In the genomic region with DNA sequence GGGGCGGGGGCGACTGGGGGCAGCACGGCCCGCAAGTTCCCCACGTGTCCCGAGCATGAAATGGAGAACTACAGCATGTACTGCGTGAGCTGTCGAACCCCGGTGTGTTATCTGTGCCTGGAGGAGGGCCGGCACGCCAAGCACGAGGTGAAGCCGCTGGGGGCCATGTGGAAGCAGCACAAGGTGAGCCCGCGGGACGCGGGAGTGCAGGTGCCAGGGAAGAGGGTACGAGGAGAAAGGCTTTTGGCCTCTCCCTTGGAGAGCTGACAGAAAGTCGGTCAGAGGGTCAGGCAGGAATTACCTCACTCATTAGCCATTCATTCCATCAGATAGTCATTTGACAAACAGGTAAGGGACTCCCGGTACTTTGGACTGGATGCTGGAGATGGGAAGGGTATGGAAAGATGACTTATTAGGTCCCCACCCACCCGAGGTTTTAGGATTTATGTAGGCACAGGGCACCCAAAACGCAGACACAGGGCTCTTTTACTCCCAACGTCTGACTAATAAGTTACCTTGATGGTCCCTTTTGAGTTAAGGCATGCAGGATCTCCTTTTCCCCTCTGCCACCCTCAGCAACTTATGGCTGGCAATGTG, we compare ENCODE assay signal across 20 cellular contexts. TPM values are rescaled to one million over a fixed set of nuclear protein-coding genes. Genes with fewer than 3 reads are reported as not detected.
"Had no signal": no experiment of that assay in that cellular context is flagged by ENCODE, and none has a peak within 500 bp of the region (broad histone marks: within the 10 kb centered on the region; RNA-seq: fewer than 3 reads in every experiment).

No MANE protein-coding gene starts in this region.

- H3K27ac Mint-ChIP-seq: activated CD4-positive, alpha-beta memory T cell treated with anti-CD3 and anti-CD28 coated beads for 36 hours; activated CD8-positive, alpha-beta memory T cell treated with anti-CD3 and anti-CD28 coated beads, Interleukin-2, amount 10 ng/mL, durations not matched to agents 7 days and 5 days; activated naive CD4-positive, alpha-beta T cell treated with anti-CD3 and anti-CD28 coated beads, Interleukin-2, amount 10 ng/mL, durations not matched to agents 7 days and 5 days; activated T-helper 2 cell treated with anti-CD3 and anti-CD28 coated beads, Interferon-gamma antibody, Interleukin-2, Interleukin-4, amounts not matched to agents 10 μg/mL and 5 μg/mL and 100 μg/mL, durations not matched to agents 14 hours and 24 hours and 36 hours; stimulated activated naive B cell treated with anti-CD40 and anti-IgM and Interleukin-4, amounts not matched to agents 10 μg/mL and 1 μg/mL and 100 μg/mL, for 72 hours; T-cell had no signal

- H3K9me3 ChIP-seq: esophagus muscularis mucosa, neutrophil, right atrium auricular region, tibial artery, vagina had no signal

- H3K36me3 ChIP-seq: esophagus muscularis mucosa, neutrophil, right atrium auricular region, tibial artery, vagina had no signal

- H3K4me3 Mint-ChIP-seq: activated CD4-positive, alpha-beta memory T cell treated with anti-CD3 and anti-CD28 coated beads for 36 hours; activated CD8-positive, alpha-beta memory T cell treated with anti-CD3 and anti-CD28 coated beads, Interleukin-2, amount 10 ng/mL, durations not matched to agents 7 days and 5 days; activated naive CD4-positive, alpha-beta T cell treated with anti-CD3 and anti-CD28 coated beads, Interleukin-2, amount 10 ng/mL, durations not matched to agents 7 days and 5 days; T-cell had no signal

- ATAC-seq: activated CD8-positive, alpha-beta memory T cell treated with anti-CD3 and anti-CD28 coated beads, Interleukin-2, amount 10 ng/mL, durations not matched to agents 7 days and 5 days; left ventricle myocardium superior; stimulated activated naive B cell treated with anti-CD40 and anti-IgM and Interleukin-4, amounts not matched to agents 10 μg/mL and 1 μg/mL and 100 μg/mL, for 72 hours; T-cell had no signal

- H3K36me3 Mint-ChIP-seq: activated CD4-positive, alpha-beta memory T cell treated with anti-CD3 and anti-CD28 coated beads for 36 hours; activated CD8-positive, alpha-beta memory T cell treated with anti-CD3 and anti-CD28 coated beads, Interleukin-2, amount 10 ng/mL, durations not matched to agents 7 days and 5 days; activated naive CD4-positive, alpha-beta T cell treated with anti-CD3 and anti-CD28 coated beads, Interleukin-2, amount 10 ng/mL, durations not matched to agents 7 days and 5 days; stimulated activated naive B cell treated with anti-CD40 and anti-IgM and Interleukin-4, amounts not matched to agents 10 μg/mL and 1 μg/mL and 100 μg/mL, for 72 hours; T-cell had no signal

- H3K4me3 ChIP-seq: vagina had no signal

- H3K9me3 Mint-ChIP-seq: activated CD4-positive, alpha-beta memory T cell treated with anti-CD3 and anti-CD28 coated beads for 36 hours; activated naive CD4-positive, alpha-beta T cell treated with anti-CD3 and anti-CD28 coated beads, Interleukin-2, amount 10 ng/mL, durations not matched to agents 7 days and 5 days; activated T-helper 2 cell treated with anti-CD3 and anti-CD28 coated beads, Interferon-gamma antibody, Interleukin-2, Interleukin-4, amounts not matched to agents 10 μg/mL and 5 μg/mL and 100 μg/mL, durations not matched to agents 14 hours and 24 hours and 36 hours; stimulated activated naive B cell treated with anti-CD40 and anti-IgM and Interleukin-4, amounts not matched to agents 10 μg/mL and 1 μg/mL and 100 μg/mL, for 72 hours; T-cell had no signal

- DNase-seq: activated CD4-positive, alpha-beta memory T cell treated with anti-CD3 and anti-CD28 coated beads for 36 hours; activated CD4-positive, CD25-positive, alpha-beta regulatory T cell treated with anti-CD3 and anti-CD28 coated beads, Interleukin-2, amount 50 U/mL, for 72 hours; activated CD8-positive, alpha-beta memory T cell treated with anti-CD3 and anti-CD28 coated beads, Interleukin-2, amount 10 ng/mL, durations not matched to agents 7 days and 5 days; activated naive CD4-positive, alpha-beta T cell treated with anti-CD3 and anti-CD28 coated beads, Interleukin-2, amount 10 ng/mL, durations not matched to agents 7 days and 5 days; activated T-cell treated with anti-CD3 and anti-CD28 coated beads, Interleukin-2, amount 50 U/mL, for 1 hour; central memory CD4-positive, alpha-beta T cell; left ventricle myocardium superior; mesendoderm; stimulated activated CD4-positive, alpha-beta T cell treated with anti-CD3 and anti-CD28 coated beads, Interleukin-4, amount 100 ng/mL, for 1 hour; stimulated activated naive B cell treated with anti-CD40 and anti-IgM and Interleukin-4, amounts not matched to agents 10 μg/mL and 1 μg/mL and 100 μg/mL, for 72 hours; T-cell; T1000; tibial artery had no signal

- H3K27ac ChIP-seq: coronary artery, esophagus muscularis mucosa, neutrophil, right atrium auricular region, tibial artery, vagina had no signal

RNA-seq across cellular contexts. Expression of gene TRIM67, which starts 2.1 kb away (rescaled TPM):
- total RNA-seq: activated CD4-positive, alpha-beta memory T cell treated with anti-CD3 and anti-CD28 coated beads for 36 hours; activated CD8-positive, alpha-beta memory T cell treated with anti-CD3 and anti-CD28 coated beads, Interleukin-2, amount 10 ng/mL, durations not matched to agents 7 days and 5 days; activated T-helper 2 cell treated with anti-CD3 and anti-CD28 coated beads, Interferon-gamma antibody, Interleukin-2, Interleukin-4, amounts not matched to agents 10 μg/mL and 5 μg/mL and 100 μg/mL, durations not matched to agents 14 hours and 24 hours and 36 hours; left ventricle myocardium superior; posterior vena cava; T-cell; vagina had no signal
